Comparison of ENCODE assay signal across 8 cellular contexts in genomic region chr2:20051518-20052228, GRCh38. TPM values are rescaled to one million over a fixed set of nuclear protein-coding genes. Genes with fewer than 3 reads are reported as not detected.
DNase-seq lines count a peak whose midpoint lies in the region; ATAC-seq and TF ChIP-seq lines count a peak whose summit lies in the region.

TSS of gene LAPTM4A (minus strand) at chr2:20051628. CDS start at chr2:20051520, 108 bp downstream.

- no peaks in the 10 kb centered on the region for H3K9me2 ChIP-seq in Loucy (replicated peaks; ENCODE audit: low read depth, low read length)

- ATAC-seq in RWPE2 (ENCODE audit: low read depth) (peak; percentile 91), natural killer cell (peak; percentile 88 to 97 (median 93))

- peaks cover 23% of the 10 kb centered on the region for H3K4me1 Mint-ChIP-seq in activated T-helper 2 cell treated with anti-CD3 and anti-CD28 coated beads, Interferon-gamma antibody, Interleukin-2, Interleukin-4, amounts not matched to agents 10 μg/mL and 5 μg/mL and 100 μg/mL, durations not matched to agents 14 hours and 24 hours and 36 hours (ENCODE audit: low read depth)
- peaks cover 5 to 26% of the 10 kb centered on the region in 2 donors for H3K4me1 Mint-ChIP-seq in natural killer cell

- TF ChIP-seq CTCF in Loucy (conservative IDR thresholded peaks at IDR 0.05; ENCODE audit: low read length) (no peak), RWPE2 (IDR thresholded peaks at IDR 0.05; ENCODE audit: poor library complexity, severe bottlenecking) (no peak), natural killer cell (IDR thresholded peaks at IDR 0.05) (no peak)

- H3K79me2 ChIP-seq in Loucy (ENCODE audit: insufficient read depth, low read length) = peaks cover 45% of the 10 kb centered on the region

- H3K9me3 ChIP-seq in ES-I3 (ENCODE audit: control insufficient read depth, insufficient read depth, low read length) (no peaks in the 10 kb centered on the region), Loucy (ENCODE audit: insufficient read depth, low read depth, low read length) (no peaks in the 10 kb centered on the region), RWPE2 (ENCODE audit: severe bottlenecking) (no peaks in the 10 kb centered on the region)

- H3F3A ChIP-seq in Loucy (ENCODE audit: low read depth) = no peaks in the 10 kb centered on the region

- H3K27ac ChIP-seq in RWPE2 (ENCODE audit: poor library complexity, severe bottlenecking) = peak within 1 kb of the TSS; percentile 93

- DNase-seq in H7 = peak; percentile 97
- DNase-seq in RWPE2 (ENCODE audit: low spot score) = peak; percentile 98
- DNase-seq in activated T-helper 2 cell treated with anti-CD3 and anti-CD28 coated beads, Interferon-gamma antibody, Interleukin-2, Interleukin-4, amounts not matched to agents 10 μg/mL and 5 μg/mL and 100 μg/mL, durations not matched to agents 14 hours and 24 hours and 36 hours (ENCODE audit: low spot score) = peak; percentile 98
- DNase-seq in fibroblast of peridontal ligament (ENCODE audit: extremely low read depth) = peak; percentile 100
- DNase-seq in natural killer cell = peak; percentile 94
- DNase-seq in stimulated activated naive CD4-positive, alpha-beta T cell treated with Interleukin-2 at 50 U/mL for 16 hours (lab: John Stamatoyannopoulos, UW) = peak; percentile 98

- peaks cover 33% of the 10 kb centered on the region for H4K20me1 ChIP-seq in Loucy (ENCODE audit: insufficient read depth, low read length, poor library complexity, severe bottlenecking)

- H3K4me3 ChIP-seq in H7 (ENCODE audit: insufficient read depth, low read depth, low read length) (peak within 1 kb of the TSS; percentile 67), Loucy (ENCODE audit: low read length, poor library complexity, severe bottlenecking) (peak within 1 kb of the TSS; percentile 88), RWPE2 (ENCODE audit: severe bottlenecking) (peak within 1 kb of the TSS; percentile 67)

- intact Hi-C loops in activated T-helper 2 cell treated with anti-CD3 and anti-CD28 coated beads, Interferon-gamma antibody, Interleukin-2, Interleukin-4, amounts not matched to agents 10 μg/mL and 5 μg/mL and 100 μg/mL, durations not matched to agents 14 hours and 24 hours and 36 hours (cut with micrococcal nuclease) = loop anchor here (1.0 to 5.0 kb wide), 6 partner anchors 37 to 703 kb away; partner anchors contain the start of genes HS1BP3, PUM2 and WDR35
- intact Hi-C loops in natural killer cell (cut with micrococcal nuclease) = loop anchor here (1.0 to 5.0 kb wide), 2 partner anchors 150 to 276 kb away; partner anchors contain the start of gene TTC32

- no peaks in the 10 kb centered on the region for H3K36me3 ChIP-seq in ES-I3 (ENCODE audit: insufficient read depth, low read length)
- H3K36me3 ChIP-seq in H7 (replicated peaks; ENCODE audit: control insufficient read depth, insufficient read depth, low read length) = no peaks in the 10 kb centered on the region
- H3K36me3 ChIP-seq in Loucy (ENCODE audit: insufficient read depth, low read length) = no peaks in the 10 kb centered on the region
- peaks cover 13% of the 10 kb centered on the region for H3K36me3 ChIP-seq in RWPE2 (ENCODE audit: low read depth)

- H3K36me3 Mint-ChIP-seq in activated T-helper 2 cell treated with anti-CD3 and anti-CD28 coated beads, Interferon-gamma antibody, Interleukin-2, Interleukin-4, amounts not matched to agents 10 μg/mL and 5 μg/mL and 100 μg/mL, durations not matched to agents 14 hours and 24 hours and 36 hours (ENCODE audit: low read depth) = no peaks in the 10 kb centered on the region
- H3K36me3 Mint-ChIP-seq in natural killer cell = no peaks in the 10 kb centered on the region

- H3K4me2 ChIP-seq in Loucy (ENCODE audit: low read depth, low read length, poor library complexity, severe bottlenecking) = peak within 1 kb of the TSS; percentile 97

- H3K27ac Mint-ChIP-seq in activated T-helper 2 cell treated with anti-CD3 and anti-CD28 coated beads, Interferon-gamma antibody, Interleukin-2, Interleukin-4, amounts not matched to agents 10 μg/mL and 5 μg/mL and 100 μg/mL, durations not matched to agents 14 hours and 24 hours and 36 hours = no peak within 1 kb of the TSS
- no peak within 1 kb of the TSS for H3K27ac Mint-ChIP-seq in natural killer cell

- H3K27me3 ChIP-seq in H7 (ENCODE audit: control insufficient read depth, insufficient read depth, low read length) = no peaks in the 10 kb centered on the region
- peaks cover 27% of the 10 kb centered on the region for H3K27me3 ChIP-seq in Loucy (ENCODE audit: insufficient read depth, low read length, poor library complexity, severe bottlenecking)
- no peaks in the 10 kb centered on the region for H3K27me3 ChIP-seq in RWPE2 (ENCODE audit: insufficient read depth, poor library complexity, severe bottlenecking)

- H3K9me3 Mint-ChIP-seq in activated T-helper 2 cell treated with anti-CD3 and anti-CD28 coated beads, Interferon-gamma antibody, Interleukin-2, Interleukin-4, amounts not matched to agents 10 μg/mL and 5 μg/mL and 100 μg/mL, durations not matched to agents 14 hours and 24 hours and 36 hours = no peaks in the 10 kb centered on the region
- H3K9me3 Mint-ChIP-seq in natural killer cell = no peaks in the 10 kb centered on the region

- H3K4me1 ChIP-seq in ES-I3 (ENCODE audit: insufficient read depth, low read length) (no peaks in the 10 kb centered on the region), Loucy (ENCODE audit: insufficient read depth, low read length, poor library complexity, severe bottlenecking) (peaks cover 22% of the 10 kb centered on the region), RWPE2 (ENCODE audit: insufficient read depth, poor library complexity, severe bottlenecking) (peaks cover 28% of the 10 kb centered on the region)

- no peak within 1 kb of the TSS for H3K4me3 Mint-ChIP-seq in activated T-helper 2 cell treated with anti-CD3 and anti-CD28 coated beads, Interferon-gamma antibody, Interleukin-2, Interleukin-4, amounts not matched to agents 10 μg/mL and 5 μg/mL and 100 μg/mL, durations not matched to agents 14 hours and 24 hours and 36 hours (ENCODE audit: low read depth)
- no peak within 1 kb of the TSS for H3K4me3 Mint-ChIP-seq in natural killer cell

- peak within 1 kb of the TSS; percentile 92 for H3K9ac ChIP-seq in ES-I3 (ENCODE audit: low read depth, low read length)
- peak within 1 kb of the TSS; percentile 93 for H3K9ac ChIP-seq in Loucy (ENCODE audit: low read depth, low read length, poor library complexity, severe bottlenecking)

- peaks cover 18% of the 10 kb centered on the region for H3K27me3 Mint-ChIP-seq in activated T-helper 2 cell treated with anti-CD3 and anti-CD28 coated beads, Interferon-gamma antibody, Interleukin-2, Interleukin-4, amounts not matched to agents 10 μg/mL and 5 μg/mL and 100 μg/mL, durations not matched to agents 14 hours and 24 hours and 36 hours (ENCODE audit: low read depth)
- H3K27me3 Mint-ChIP-seq in natural killer cell (ENCODE audit: low read depth in 2 of 2) = peaks cover 11 to 15% of the 10 kb centered on the region in 2 donors

- H2AFZ ChIP-seq in Loucy (ENCODE audit: low read length) = peak within 1 kb of the TSS; percentile 99

RNA-seq across cellular contexts. Expression of gene LAPTM4A, which starts in this region (rescaled TPM):
- 94.1 and 122 TPM in 2 replicates for total RNA-seq in H7 (2014; rRNA removed; shearing (Covaris generic))
- total RNA-seq in activated T-helper 2 cell treated with anti-CD3 and anti-CD28 coated beads, Interferon-gamma antibody, Interleukin-2, Interleukin-4, amounts not matched to agents 10 μg/mL and 5 μg/mL and 100 μg/mL, durations not matched to agents 14 hours and 24 hours and 36 hours = 26.9 and 27.3 TPM in 2 replicates
- total RNA-seq in natural killer cell = 10 to 100 TPM; 60.6 to 98.4 (median 75.0) TPM

Comparison
In these comparisons a context has a peak if more than half of its experiments do, and no peak if none do; other contexts are left out.
1. Peak in every context shown above with its lines: DNase-seq, ATAC-seq, H3K4me3 ChIP-seq and H3K27ac ChIP-seq.